13 cellular contexts compared by ENCODE assay signal in genomic region chr2:181459646-181460045, GRCh38. TPM values are rescaled to one million over a fixed set of nuclear protein-coding genes. Genes with fewer than 3 reads are reported as not detected.
DNase-seq lines count a peak whose midpoint lies in the region; ATAC-seq and TF ChIP-seq lines count a peak whose summit lies in the region.
"Had no signal": no experiment of that assay in that cellular context is flagged by ENCODE, and none has a peak within 500 bp of the region (broad histone marks: within the 10 kb centered on the region; RNA-seq: fewer than 3 reads in every experiment).

No MANE protein-coding gene starts in this region.

- H3K36me3 ChIP-seq in DND-41 (ENCODE audit: insufficient read depth, low read length): peaks cover 70% of the 10 kb centered on the region

- ATAC-seq in DND-41 (ENCODE audit: insufficient read depth, low read depth) (no peak), GM18519 (IDR thresholded peaks at IDR 0.05; ENCODE audit: low FRiP score, unreplicated experiment) (no peak)
- ATAC-seq: HepG2 had no signal

- H3K36me3 Mint-ChIP-seq in neural crest cell (ENCODE audit: low read depth): peaks cover 2% of the 10 kb centered on the region

- peaks cover 74% of the 10 kb centered on the region for H3K79me2 ChIP-seq in DND-41 (ENCODE audit: insufficient read depth, low read length)

- peak overlapping the region; percentile 91 for H3K4me2 ChIP-seq in DND-41 (ENCODE audit: insufficient read depth, low read length)

- H3K27ac ChIP-seq in DND-41 (ENCODE audit: low read length): peak overlapping the region; percentile 97

- in situ Hi-C loops in astrocyte of the spinal cord (cut with HindIII; ENCODE audit: low sequenced_read_pairs): no loop called here

- no peaks in the 10 kb centered on the region for H3K9me3 Mint-ChIP-seq in neural crest cell
- H3K9me3 Mint-ChIP-seq: dendritic cell treated with granulocyte-macrophage colony-stimulating factor and Interleukin-4, amounts not matched to agents 40 ng/mL and 50 ng/mL, for 4 days; H9 had no signal

- peak overlapping the region; percentile 65 to 66 for H3K4me3 ChIP-seq in DND-41 (ENCODE audit: low read depth in 1 of 2, low read length in 2 of 2)
- peak overlapping the region; percentile 84 for H3K4me3 ChIP-seq in Jurkat, Clone E6-1 (ENCODE audit: low read length)
- H3K4me3 ChIP-seq in astrocyte of the spinal cord (ENCODE audit: low read depth, low read length): peak overlapping the region; percentile 18

- DNase-seq in DND-41 (no peak), astrocyte of the spinal cord (ENCODE audit: low read depth, low spot score) (no peak), neural crest cell (ENCODE audit: low read depth, low spot score) (no peak), NCI-H187 treated with DMSO at 0.1 percent for 48 hours (lab: John Stamatoyannopoulos, UW) (no peak), GM19240 (ENCODE audit: insufficient read length, low spot score) (no peak), GDM1 (lab: John Stamatoyannopoulos, UW) (no peak)
- no peak for DNase-seq in Jurkat, Clone E6-1 (ENCODE audit: low read depth, low spot score)
- DNase-seq: H9, kidney, small intestine had no signal

- peaks cover 45% of the 10 kb centered on the region for H3K27me3 Mint-ChIP-seq in neural crest cell (ENCODE audit: low read depth)
- H3K27me3 Mint-ChIP-seq: dendritic cell treated with granulocyte-macrophage colony-stimulating factor and Interleukin-4, amounts not matched to agents 40 ng/mL and 50 ng/mL, for 4 days had no signal

- H4K20me1 ChIP-seq in DND-41 (ENCODE audit: insufficient read depth, low read length): peaks cover 29% of the 10 kb centered on the region

- peak overlapping the region; percentile 86 for H3K4me3 Mint-ChIP-seq in neural crest cell
- H3K4me3 Mint-ChIP-seq: dendritic cell treated with granulocyte-macrophage colony-stimulating factor and Interleukin-4, amounts not matched to agents 40 ng/mL and 50 ng/mL, for 4 days; H9 had no signal

- H3K9ac ChIP-seq in DND-41 (ENCODE audit: low read depth, low read length): peak overlapping the region; percentile 99

- TF ChIP-seq CTCF in DND-41 (IDR thresholded peaks at IDR 0.05; ENCODE audit: borderline replicate concordance, extremely low read depth, low read length, poor library complexity, severe bottlenecking): no peak
- TF ChIP-seq CTCF in astrocyte of the spinal cord (IDR thresholded peaks at IDR 0.05; ENCODE audit: low read depth, low read length): no peak
- TF ChIP-seq CTCF in neural crest cell (conservative IDR thresholded peaks at IDR 0.05): no peak

- H3K27ac Mint-ChIP-seq in neural crest cell (ENCODE audit: unreplicated experiment): no peak overlapping the region
- H3K27ac Mint-ChIP-seq: dendritic cell treated with granulocyte-macrophage colony-stimulating factor and Interleukin-4, amounts not matched to agents 40 ng/mL and 50 ng/mL, for 4 days; H9 had no signal

- peaks cover 50% of the 10 kb centered on the region for H3K4me1 Mint-ChIP-seq in neural crest cell

- peaks cover 68% of the 10 kb centered on the region for H3K4me1 ChIP-seq in DND-41 (ENCODE audit: insufficient read depth, low read length)

- H3K9me3 ChIP-seq in DND-41 (ENCODE audit: insufficient read depth, low read length, severe bottlenecking): no peaks in the 10 kb centered on the region

- H3K27me3 ChIP-seq in DND-41 (ENCODE audit: insufficient read depth, low read length, poor library complexity): no peaks in the 10 kb centered on the region

- H2AFZ ChIP-seq in DND-41 (ENCODE audit: low read depth, low read length): no peak overlapping the region

RNA-seq across cellular contexts. Expression of gene ITGA4, which starts 2.5 kb away (rescaled TPM):
- 106 TPM for polyA plus RNA-seq in Jurkat, Clone E6-1 (2012; ENCODE audit: insufficient read depth, insufficient read length)
- total RNA-seq in neural crest cell: 74.4 and 75.6 TPM in 2 replicates
- total RNA-seq: HepG2 had no signal
- polyA plus RNA-seq: HepG2 had no signal

Comparison
In these comparisons a context has a peak if more than half of its experiments do, and no peak if none do; other contexts are left out.
1. H3K4me3 ChIP-seq: peak in every context shown above with its lines; median percentile 84 in Jurkat, Clone E6-1; 66 in DND-41; 18 in astrocyte of the spinal cord.